In genomic region chr22:25488244-25489020, GRCh38 we compare ENCODE assay signal across 8 cellular contexts.
DNase-seq lines count a peak whose midpoint lies in the region; ATAC-seq, FAIRE-seq and TF ChIP-seq lines count a peak whose summit lies in the region.

No MANE protein-coding gene starts in this region.

- peaks cover 4% of the 10 kb centered on the region for H3K36me3 Mint-ChIP-seq in MCF 10A (ENCODE audit: insufficient read depth, unreplicated experiment)

- ATAC-seq in HG03095 (IDR thresholded peaks at IDR 0.05; ENCODE audit: unreplicated experiment) (no peak), GM18870 (IDR thresholded peaks at IDR 0.05; ENCODE audit: unreplicated experiment) (no peak)

- no peak for TF ChIP-seq POLR2A in H54 (IDR thresholded peaks at IDR 0.05; ENCODE audit: low read depth, low read length)
- no peak for TF ChIP-seq POLR2A in ovary (IDR thresholded peaks at IDR 0.05)

- FAIRE-seq in H54 (lab: Jason Lieb, UNC): peak; percentile 83

- no peaks in the 10 kb centered on the region for H3K27me3 ChIP-seq in ovary

- peaks cover 3% of the 10 kb centered on the region for H3K4me1 ChIP-seq in ovary (ENCODE audit: insufficient read depth)

- H3K36me3 ChIP-seq in ovary: no peaks in the 10 kb centered on the region

- H3K4me1 Mint-ChIP-seq in MCF 10A (ENCODE audit: insufficient read depth, unreplicated experiment): peaks cover 14% of the 10 kb centered on the region

- H3K27ac Mint-ChIP-seq in MCF 10A (ENCODE audit: low read depth, unreplicated experiment): no peak overlapping the region

- no peak for TF ChIP-seq EP300 in ovary (IDR thresholded peaks at IDR 0.05)

- no peak overlapping the region for H3K4me3 ChIP-seq in ovary

- 1 to 3% (median 1%) methylated on average over 3 of the region's 3 CpGs for WGBS in ovary, 3 donors

- H3K9me3 Mint-ChIP-seq in MCF 10A (ENCODE audit: unreplicated experiment): no peaks in the 10 kb centered on the region

- no peak overlapping the region for H3K4me3 Mint-ChIP-seq in MCF 10A (ENCODE audit: unreplicated experiment)

- POLR2A ChIA-PET in MCF 10A (lab: Yijun Ruan, JAX): interaction anchor here (0.9 kb wide), 1 partner anchor 21 kb away, joined by 4 read pairs; no protein-coding TSS in a partner anchor

- no TSS peak for BruUV-seq in MCF 10A (replicated peaks; lab: Mats Ljungman, UMichigan)

- TF ChIP-seq CTCF in MCF 10A (IDR thresholded peaks at IDR 0.05; ENCODE audit: unreplicated experiment): no peak
- TF ChIP-seq CTCF in ovary (IDR thresholded peaks at IDR 0.05): no peak

- DNase-seq in H54 (ENCODE audit: insufficient read length, low spot score) (peak; percentile 61), NCI-H748 (lab: John Stamatoyannopoulos, UW; ENCODE audit: unreplicated experiment) (peak; percentile 87), MCF 10A (ENCODE audit: unreplicated experiment) (peak; percentile 92), ovary (peak; percentile 43 to 79 (median 69)), HuH-7 (ENCODE audit: low spot score) (no peak), SIG-M5 treated with dmso at 0.1 percent for 504 hours (lab: John Stamatoyannopoulos, UW; ENCODE audit: unreplicated experiment) (no peak)

- no peaks in the 10 kb centered on the region for H3K9me3 ChIP-seq in ovary

- CTCF ChIA-PET in MCF 10A (lab: Yijun Ruan, JAX): no interaction called here

- no peak overlapping the region for H3K27ac ChIP-seq in ovary

- intact Hi-C loops in MCF 10A (cut with micrococcal nuclease): no loop called here
- intact Hi-C loops in ovary (cut with DNase I): no loop called here

- H3K27me3 Mint-ChIP-seq in MCF 10A (ENCODE audit: insufficient read depth, unreplicated experiment): peaks cover 15% of the 10 kb centered on the region

Comparison
In these comparisons a context has a peak if more than half of its experiments do, and no peak if none do; other contexts are left out.
1. DNase-seq: peak in H54 (single experiment), NCI-H748 (single experiment), MCF 10A (single experiment) and ovary (5 of 5); none in HuH-7 (single experiment) and SIG-M5 treated with dmso at 0.1 percent for 504 hours (single experiment).